Comparison of ENCODE assay signal across 27 cellular contexts in the genomic region with DNA sequence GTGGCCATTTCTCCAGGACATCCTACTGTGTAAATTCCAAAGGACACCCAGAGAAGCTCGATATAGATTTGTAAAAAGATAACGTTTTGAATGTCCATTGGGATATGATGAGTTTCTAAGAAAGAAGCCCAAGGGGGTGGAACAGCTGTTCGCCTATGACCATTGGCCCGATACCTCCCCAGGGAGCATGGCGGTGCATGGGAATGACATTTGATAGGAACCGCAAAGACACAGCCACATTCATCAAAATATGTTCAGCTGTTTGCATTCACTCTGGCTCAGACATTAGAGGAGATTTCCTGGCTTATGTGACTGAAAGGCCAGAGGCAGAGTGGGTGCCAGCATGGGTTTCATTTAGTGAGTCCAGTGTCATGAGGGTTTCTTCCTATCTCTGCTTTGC.
"Had no signal": no experiment of that assay in that cellular context is flagged by ENCODE, and none has a peak within 500 bp of the region (broad histone marks: within the 10 kb centered on the region; RNA-seq: fewer than 3 reads in every experiment).

No MANE protein-coding gene starts in this region.

- H3K36me3 Mint-ChIP-seq: mesothelial cell of epicardium had no signal

- H3K27me3 ChIP-seq: esophagus squamous epithelium, ovary, sigmoid colon, suprapubic skin, transverse colon, upper lobe of right lung, uterus had no signal

- H3K9me3 ChIP-seq: ovary, psoas muscle, suprapubic skin, upper lobe of right lung, uterus had no signal

- ATAC-seq: left lobe of liver; mucosa of descending colon; naive thymus-derived CD8-positive, alpha-beta T cell; psoas muscle; right cardiac atrium; stimulated activated naive CD8-positive, alpha-beta T cell treated with anti-CD3 and anti-CD28 coated beads, Interleukin-15, amount 100 ng/mL, for 72 hours; upper lobe of right lung had no signal

- H3K36me3 ChIP-seq: esophagus squamous epithelium, ovary, sigmoid colon, suprapubic skin, transverse colon, upper lobe of right lung, uterus had no signal

- H3K4me3 ChIP-seq: coronary artery, esophagus squamous epithelium, lung, mucosa of descending colon, ovary, psoas muscle, sigmoid colon, suprapubic skin, transverse colon, upper lobe of right lung, uterus had no signal

- H3K4me1 Mint-ChIP-seq: mesothelial cell of epicardium; naive thymus-derived CD8-positive, alpha-beta T cell; stimulated activated naive CD8-positive, alpha-beta T cell treated with anti-CD3 and anti-CD28 coated beads, Interleukin-15, amount 100 ng/mL, for 72 hours had no signal

- H3K27me3 Mint-ChIP-seq: stimulated activated naive CD8-positive, alpha-beta T cell treated with anti-CD3 and anti-CD28 coated beads, Interleukin-15, amount 100 ng/mL, for 72 hours had no signal

- DNase-seq: dermis blood vessel endothelial cell; effector memory CD4-positive, alpha-beta T cell; esophagus squamous epithelium; foreskin melanocyte; head of caudate nucleus; mesenchymal stem cell; mucosa of descending colon; naive thymus-derived CD8-positive, alpha-beta T cell; occipital lobe; ovary; psoas muscle; right cardiac atrium; sigmoid colon; small intestine; stimulated activated CD4-positive, alpha-beta T cell treated with anti-CD3 and anti-CD28 coated beads, Interleukin-15, amount 100 ng/mL, for 24 hours; stimulated activated CD4-positive, alpha-beta T cell treated with anti-CD3 and anti-CD28 coated beads, Interleukin-4, amount 100 ng/mL, for 1 hour; stimulated activated CD8-positive, alpha-beta memory T cell treated with anti-CD3 and anti-CD28 coated beads, Interleukin-4, amount 100 ng/mL, for 48 hours; stimulated activated naive CD4-positive, alpha-beta T cell; stimulated activated naive CD8-positive, alpha-beta T cell treated with anti-CD3 and anti-CD28 coated beads, Interleukin-15, amount 100 ng/mL, for 72 hours; transverse colon; upper lobe of right lung; uterus had no signal

- H3K4me1 ChIP-seq: esophagus squamous epithelium, psoas muscle, sigmoid colon, suprapubic skin, transverse colon, upper lobe of right lung, uterus had no signal

- H3K27ac ChIP-seq: coronary artery, esophagus squamous epithelium, ovary, psoas muscle, sigmoid colon, suprapubic skin, transverse colon, upper lobe of right lung, uterus had no signal

- H3K27ac Mint-ChIP-seq: mesothelial cell of epicardium; stimulated activated naive CD8-positive, alpha-beta T cell treated with anti-CD3 and anti-CD28 coated beads, Interleukin-15, amount 100 ng/mL, for 72 hours had no signal

- H3K4me3 Mint-ChIP-seq: mesothelial cell of epicardium; naive thymus-derived CD8-positive, alpha-beta T cell; stimulated activated naive CD8-positive, alpha-beta T cell treated with anti-CD3 and anti-CD28 coated beads, Interleukin-15, amount 100 ng/mL, for 72 hours had no signal
